Comparison of ENCODE assay signal across 29 cellular contexts in the genomic region with DNA sequence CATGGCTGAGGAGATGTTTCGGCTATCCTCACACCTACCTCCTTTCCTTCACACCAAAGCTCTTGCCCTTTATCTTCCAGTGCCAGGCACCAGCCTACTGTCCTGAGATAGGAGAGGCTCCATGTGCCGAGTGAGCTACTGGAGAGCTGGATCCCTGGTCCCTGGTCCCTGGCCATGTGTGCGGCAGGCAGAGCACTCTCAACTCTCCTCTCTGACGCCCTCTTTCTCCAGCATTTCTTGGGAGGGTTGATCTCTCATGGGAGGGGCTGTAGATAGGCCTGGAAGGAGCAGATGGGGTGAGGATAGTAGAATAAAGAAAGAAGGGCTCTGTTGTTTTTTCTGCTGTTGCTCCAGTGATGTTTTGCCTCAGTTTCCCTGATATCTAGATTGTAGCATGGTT.
"Had no signal": no experiment of that assay in that cellular context is flagged by ENCODE, and none has a peak within 500 bp of the region (broad histone marks: within the 10 kb centered on the region; RNA-seq: fewer than 3 reads in every experiment).

No MANE protein-coding gene starts in this region.

- H3K36me3 ChIP-seq: brain microvascular endothelial cell, gastrocnemius medialis had no signal

- ATAC-seq: activated CD4-positive, CD25-positive, alpha-beta regulatory T cell treated with anti-CD3 and anti-CD28 coated beads, Interleukin-2, amount 50 U/mL, for 24 hours; activated CD8-positive, alpha-beta T cell treated with anti-CD3 and anti-CD28 coated beads for 36 hours; activated T-cell treated with anti-CD3 and anti-CD28 coated beads, Interleukin-2, amount 50 U/mL, for 4 hours; activated T-helper 17 cell treated with anti-CD3 and anti-CD28 coated beads, Interleukin-2, amount 50 U/mL, for 72 hours; foreskin keratinocyte; gastrocnemius medialis; heart right ventricle had no signal

- H3K36me3 Mint-ChIP-seq: activated naive CD8-positive, alpha-beta T cell had no signal

- H3K27ac Mint-ChIP-seq: activated B cell treated with CpG ODN at 0.5 μM for 24 hours; activated CD8-positive, alpha-beta T cell treated with anti-CD3 and anti-CD28 coated beads for 36 hours; activated naive CD8-positive, alpha-beta T cell; activated T-helper 17 cell treated with anti-CD3 and anti-CD28 coated beads, Interleukin-2, amount 50 U/mL, for 72 hours; dendritic cell treated with granulocyte-macrophage colony-stimulating factor and Interleukin-4, amounts not matched to agents 40 ng/mL and 50 ng/mL, for 4 days; endodermal cell had no signal

- DNase-seq: activated B cell treated with CpG ODN at 0.5 μM for 24 hours; activated CD4-positive, alpha-beta T cell treated with anti-CD3 and anti-CD28 coated beads for 48 hours; activated CD4-positive, alpha-beta T cell treated with anti-CD3 and anti-CD28 coated beads, Interleukin-2, amount 50 U/mL, for 1 hour; activated CD4-positive, alpha-beta T cell treated with anti-CD3 and anti-CD28 coated beads, Interleukin-2, amount 50 U/mL, for 48 hours; activated CD8-positive, alpha-beta memory T cell treated with anti-CD3 and anti-CD28 coated beads for 24 hours; activated CD8-positive, alpha-beta T cell treated with anti-CD3 and anti-CD28 coated beads for 36 hours; activated effector memory CD4-positive, alpha-beta T cell treated with Interleukin-2 at 50 U/mL for 16 hours; activated gamma-delta T cell treated with Interleukin-2 at 50 U/mL for 16 hours; activated naive CD4-positive, alpha-beta T cell treated with anti-CD3 and anti-CD28 coated beads, Interleukin-2, amount 50 U/mL, for 16 hours; activated naive CD4-positive, alpha-beta T cell treated with Interleukin-2 at 50 U/mL for 16 hours; activated T-cell treated with anti-CD3 and anti-CD28 coated beads, Interleukin-2, amount 50 U/mL, for 4 hours; amniotic stem cell; anterior cingulate cortex; brain microvascular endothelial cell; dorsolateral prefrontal cortex; effector memory CD4-positive, alpha-beta T cell; endodermal cell; foreskin keratinocyte; gastrocnemius medialis; heart right ventricle; T-helper 2 cell had no signal

- H3K27me3 ChIP-seq: brain microvascular endothelial cell, dorsolateral prefrontal cortex, esophagus muscularis mucosa, gastrocnemius medialis, heart right ventricle had no signal

- H3K4me3 Mint-ChIP-seq: activated B cell treated with CpG ODN at 0.5 μM for 24 hours; activated CD8-positive, alpha-beta T cell treated with anti-CD3 and anti-CD28 coated beads for 36 hours; activated naive CD8-positive, alpha-beta T cell; activated T-cell treated with anti-CD3 and anti-CD28 coated beads, Interleukin-2, amount 50 U/mL, for 4 hours; activated T-helper 17 cell treated with anti-CD3 and anti-CD28 coated beads, Interleukin-2, amount 50 U/mL, for 72 hours; central memory CD8-positive, alpha-beta T cell; dendritic cell treated with granulocyte-macrophage colony-stimulating factor and Interleukin-4, amounts not matched to agents 40 ng/mL and 50 ng/mL, for 4 days; endodermal cell had no signal

- H3K9me3 ChIP-seq: esophagus muscularis mucosa, gastrocnemius medialis, heart right ventricle had no signal

- H3K4me3 ChIP-seq: coronary artery, dorsolateral prefrontal cortex, esophagus muscularis mucosa, gastrocnemius medialis, heart right ventricle had no signal

- H3K9me3 Mint-ChIP-seq: activated B cell treated with CpG ODN at 0.5 μM for 24 hours; activated T-cell treated with anti-CD3 and anti-CD28 coated beads, Interleukin-2, amount 50 U/mL, for 4 hours; activated T-helper 17 cell treated with anti-CD3 and anti-CD28 coated beads, Interleukin-2, amount 50 U/mL, for 72 hours; central memory CD8-positive, alpha-beta T cell; dendritic cell treated with granulocyte-macrophage colony-stimulating factor and Interleukin-4, amounts not matched to agents 40 ng/mL and 50 ng/mL, for 4 days; endodermal cell had no signal

- H3K27ac ChIP-seq: brain microvascular endothelial cell, coronary artery, esophagus muscularis mucosa, foreskin keratinocyte, gastrocnemius medialis, heart right ventricle, VCaP had no signal

- H3K4me1 Mint-ChIP-seq: activated T-helper 17 cell treated with anti-CD3 and anti-CD28 coated beads, Interleukin-2, amount 50 U/mL, for 72 hours; central memory CD8-positive, alpha-beta T cell; endodermal cell had no signal

- H3K4me1 ChIP-seq: foreskin keratinocyte, gastrocnemius medialis, heart right ventricle had no signal
